ENCODE assay signal across 1 cellular context in genomic region chr3:3179407-3180094, GRCh38.
TF ChIP-seq lines count a peak whose summit lies in the region.

Gene CRBN, minus strand, starts transcription at chr3:3179691. Its CDS starts 4 bp downstream, at chr3:3179687.

TF ChIP-seq in GM23338, 12 proteins besides CTCF, POLR2A, EP300 and RAD21 (continued from another document):
- TF ChIP-seq ZNF462 (CRISPR knock-in tag; IDR thresholded peaks at IDR 0.05) (no peak), JUNB (IDR thresholded peaks at IDR 0.05; ENCODE audit: unreplicated experiment) (no peak)
